Comparison of ENCODE assay signal across 10 cellular contexts in the genomic region with DNA sequence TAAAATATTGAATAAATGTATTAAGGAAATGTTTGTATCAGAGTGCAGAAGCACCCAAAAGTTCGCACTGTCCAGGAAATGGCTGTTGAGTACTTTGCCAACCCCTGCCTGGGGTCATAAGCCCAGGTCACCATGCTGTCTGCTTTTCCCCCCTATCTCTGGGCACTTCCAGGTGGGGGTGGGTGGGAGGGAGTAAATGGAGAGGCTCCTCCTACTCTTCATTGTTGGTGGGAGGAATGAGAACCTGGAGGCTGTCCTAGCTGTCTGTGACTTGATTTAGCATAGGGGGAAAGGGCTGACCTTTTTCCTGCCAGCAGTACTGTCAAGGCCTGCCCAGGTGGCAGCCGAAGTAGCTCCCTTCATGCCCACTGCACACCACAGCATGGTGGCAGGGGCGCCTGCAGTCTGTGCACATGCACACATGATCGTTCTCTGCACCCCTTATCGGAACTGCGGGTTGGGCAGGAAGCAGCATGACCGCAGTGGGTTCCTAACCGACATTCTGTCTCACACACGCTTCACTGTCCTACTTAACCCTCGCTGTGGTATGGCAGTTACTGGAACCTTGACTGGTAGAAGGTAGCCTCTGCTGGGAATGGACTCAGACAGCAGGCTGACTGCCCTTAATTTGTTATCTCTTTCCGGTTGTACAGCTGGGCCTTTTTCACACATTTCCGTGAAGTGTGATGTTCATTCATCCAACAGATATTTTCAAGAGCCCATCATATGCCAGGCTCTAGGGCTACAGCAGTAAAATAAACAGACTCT. TPM values are rescaled to one million over a fixed set of nuclear protein-coding genes. Genes with fewer than 3 reads are reported as not detected.
A peak's percentile ranks its signal among the peaks of the same experiment; 100 is the strongest.
DNase-seq lines count a peak whose midpoint lies in the region; ATAC-seq and TF ChIP-seq lines count a peak whose summit lies in the region.
"Had no signal": no experiment of that assay in that cellular context is flagged by ENCODE, and none has a peak within 500 bp of the region (broad histone marks: within the 10 kb centered on the region; RNA-seq: fewer than 3 reads in every experiment).

No MANE protein-coding gene starts in this region.

- ATAC-seq in HG03558 (IDR thresholded peaks at IDR 0.05; ENCODE audit: extremely low read depth, unreplicated experiment) = peak; percentile 85
- ATAC-seq in activated CD4-positive, CD25-positive, alpha-beta regulatory T cell treated with anti-CD3 and anti-CD28 coated beads, Interleukin-2, amount 50 U/mL, for 24 hours = peak; percentile 97
- ATAC-seq: A549 had no signal

- H3K27me3 ChIP-seq in breast epithelium = no peaks in the 10 kb centered on the region

- TF ChIP-seq CTCF in breast epithelium (IDR thresholded peaks at IDR 0.05) = no peak

- no peak overlapping the region for H3K4me3 ChIP-seq in breast epithelium
- H3K4me3 ChIP-seq: A549 had no signal

- TF ChIP-seq POLR2A in breast epithelium (IDR thresholded peaks at IDR 0.05) = no peak

- H3K4me1 ChIP-seq in breast epithelium = peaks cover 0 to 5% of the 10 kb centered on the region in 2 donors

- peak; percentile 60 for DNase-seq in NCI-H510A (lab: John Stamatoyannopoulos, UW)
- DNase-seq in NCI-H510A treated with DMSO at 0.1 percent for 48 hours (lab: John Stamatoyannopoulos, UW) = no peak
- DNase-seq in effector CD8-positive, alpha-beta T cell (lab: John Stamatoyannopoulos, UW) = peak; percentile 33
- peak in 2 of 3 donors; percentile 66 for DNase-seq in stimulated activated CD4-positive, alpha-beta T cell treated with anti-CD3 and anti-CD28 coated beads, TNF-alpha, amount 100 ng/mL, for 1 hour (ENCODE audit: low read depth in 3 of 3, low spot score in 1 of 3)
- no peak for DNase-seq in breast epithelium (ENCODE audit: low spot score in 2 of 2)
- no peak for DNase-seq in NCI-H1105 treated with DMSO at 0.1 percent for 48 hours (lab: John Stamatoyannopoulos, UW)

- H3K9me3 ChIP-seq in breast epithelium = no peaks in the 10 kb centered on the region
- H3K9me3 ChIP-seq: A549 had no signal

- H3K27ac ChIP-seq in breast epithelium = peak overlapping the region in 1 of 2 donors; percentile 45
- H3K27ac ChIP-seq: A549 had no signal

- no peaks in the 10 kb centered on the region for H3K36me3 ChIP-seq in breast epithelium

- intact Hi-C loops in breast epithelium (cut with DNase I; ENCODE audit: low total_unique reads) = no loop called here

RNA-seq across cellular contexts. Expression of a gene that starts 41.5 kb away (rescaled TPM):
- total RNA-seq in breast epithelium = 10 to 100 TPM; 10.5 to 17.6 (median 10.7) TPM
- total RNA-seq: astrocyte had no signal

Comparison
In these comparisons a context has a peak if more than half of its experiments do, and no peak if none do; other contexts are left out.
1. DNase-seq: peak in NCI-H510A (single experiment), effector CD8-positive, alpha-beta T cell (single experiment) and stimulated activated CD4-positive, alpha-beta T cell treated with anti-CD3 and anti-CD28 coated beads, TNF-alpha, amount 100 ng/mL, for 1 hour (2 of 3); none in NCI-H510A treated with DMSO at 0.1 percent for 48 hours (single experiment), breast epithelium (0 of 2) and NCI-H1105 treated with DMSO at 0.1 percent for 48 hours (single experiment).